In the genomic region with DNA sequence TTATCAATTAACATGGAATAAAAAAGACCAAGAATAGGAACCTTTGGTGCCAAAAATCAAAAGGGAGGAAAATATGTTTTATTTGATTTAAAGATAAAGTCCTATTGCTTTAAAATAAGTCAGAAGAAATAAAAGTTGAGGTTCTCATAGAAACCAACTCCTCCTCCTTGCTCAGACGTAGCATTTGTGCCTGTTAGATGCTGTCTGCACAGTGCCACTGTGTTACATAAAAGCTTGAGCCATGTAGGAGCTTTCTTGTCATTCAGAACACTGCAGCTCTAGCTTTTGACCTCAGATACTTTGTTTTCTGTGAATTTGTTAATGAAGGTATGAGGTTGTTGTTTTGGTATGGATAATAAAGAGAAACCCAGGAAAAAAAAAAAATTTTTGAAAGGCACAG, we compare ENCODE assay signal across 17 cellular contexts.
"Had no signal": no experiment of that assay in that cellular context is flagged by ENCODE, and none has a peak within 500 bp of the region (broad histone marks: within the 10 kb centered on the region; RNA-seq: fewer than 3 reads in every experiment).

No MANE protein-coding gene starts in this region.

- H3K4me3 ChIP-seq: esophagus muscularis mucosa, gastroesophageal sphincter, heart left ventricle, left lung, lower lobe of right lung, mucosa of descending colon had no signal

- H3K27me3 Mint-ChIP-seq: dendritic cell treated with granulocyte-macrophage colony-stimulating factor and Interleukin-4, amounts not matched to agents 40 ng/mL and 50 ng/mL, for 4 days; naive B cell had no signal

- H3K27me3 ChIP-seq: esophagus muscularis mucosa, foreskin keratinocyte, gastroesophageal sphincter, heart left ventricle, left lung had no signal

- H3K4me1 ChIP-seq: foreskin keratinocyte, left lung had no signal

- H3K9me3 ChIP-seq: esophagus muscularis mucosa had no signal

- H3K27ac ChIP-seq: esophagus muscularis mucosa, foreskin keratinocyte, gastroesophageal sphincter, heart left ventricle, left lung, lower lobe of right lung had no signal

- ATAC-seq: foreskin keratinocyte, gastroesophageal sphincter, heart left ventricle, left cardiac atrium, left ventricle myocardium superior, lower lobe of right lung, mucosa of descending colon had no signal

- H3K36me3 ChIP-seq: esophagus muscularis mucosa, gastroesophageal sphincter, heart left ventricle had no signal

- H3K27ac Mint-ChIP-seq: dendritic cell treated with granulocyte-macrophage colony-stimulating factor and Interleukin-4, amounts not matched to agents 40 ng/mL and 50 ng/mL, for 4 days; mesothelial cell of epicardium had no signal

- H3K4me3 Mint-ChIP-seq: dendritic cell treated with granulocyte-macrophage colony-stimulating factor and Interleukin-4, amounts not matched to agents 40 ng/mL and 50 ng/mL, for 4 days; mesothelial cell of epicardium; naive B cell had no signal

- DNase-seq: cortex of kidney; effector CD4-positive, alpha-beta T cell; effector memory CD4-positive, alpha-beta T cell; foreskin keratinocyte; heart left ventricle; hippocampal formation; left cardiac atrium; left lung; left ventricle myocardium superior; lower lobe of right lung; mesenchymal stem cell; mucosa of descending colon; naive B cell had no signal
